8 cellular contexts compared by ENCODE assay signal in the genomic region with DNA sequence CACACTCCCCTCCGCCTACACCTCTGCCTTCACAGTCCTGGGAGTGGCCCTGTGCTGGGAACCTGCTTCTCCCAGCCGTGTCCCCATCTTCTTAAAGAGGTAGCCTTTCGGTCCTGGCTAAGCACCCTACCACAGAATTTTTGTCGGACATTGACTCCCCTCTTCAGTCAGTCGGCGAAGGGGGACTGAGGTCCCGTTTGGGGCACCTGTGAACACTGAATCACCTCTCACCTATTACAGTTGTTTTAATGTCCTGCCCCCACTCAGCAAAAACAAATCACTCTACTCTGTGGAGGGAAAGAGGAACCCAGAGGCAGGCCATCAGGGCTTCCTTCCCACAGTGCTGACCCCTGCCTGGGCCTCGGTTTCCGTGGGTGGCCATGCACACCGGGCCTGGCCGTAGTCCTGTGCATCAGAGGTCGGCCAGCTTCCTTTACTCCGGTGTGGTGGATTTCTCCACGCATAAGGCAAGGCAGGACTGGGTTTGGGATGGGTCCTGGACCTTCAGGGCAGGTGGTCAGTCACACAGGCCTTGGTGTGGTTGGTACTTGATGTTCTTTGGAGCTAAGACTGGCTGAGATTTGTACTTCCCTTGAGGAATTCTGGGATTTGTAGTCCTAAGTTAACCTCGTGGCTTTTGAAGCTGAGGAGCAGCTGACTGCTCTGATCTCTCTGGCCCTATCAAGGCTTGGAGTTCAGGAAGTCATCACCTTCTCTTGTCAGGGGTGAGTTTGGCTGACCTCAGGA. TPM values are rescaled to one million over a fixed set of nuclear protein-coding genes. Genes with fewer than 3 reads are reported as not detected.
DNase-seq lines count a peak whose midpoint lies in the region; ATAC-seq and TF ChIP-seq lines count a peak whose summit lies in the region.

No MANE protein-coding gene starts in this region.

- H3K9ac ChIP-seq in Karpas-422 (ENCODE audit: low read length): peak overlapping the region; percentile 79

- peaks cover 28% of the 10 kb centered on the region for H4K20me1 ChIP-seq in Karpas-422 (ENCODE audit: insufficient read depth, low read depth, low read length)

- peaks cover 18% of the 10 kb centered on the region; the same call in 1 of the 2 replicates for H3K36me3 ChIP-seq in Karpas-422 (ENCODE audit: insufficient read depth, low read length)

- H3K4me3 ChIP-seq in Karpas-422 (ENCODE audit: low read length) (peak overlapping the region; percentile 77), fibroblast of the aortic adventitia (ENCODE audit: low read depth, low read length) (peak overlapping the region; percentile 77)

- peaks cover 25% of the 10 kb centered on the region for H3K4me1 ChIP-seq in Karpas-422 (ENCODE audit: low read length)

- ATAC-seq in natural killer cell treated with Interleukin-12 subunit alpha and Interleukin-12 subunit beta and Interleukin-15 and Interleukin-18, amount 100 ng/mL, for 72 hours: no peak
- no peak for ATAC-seq in HG02759 (IDR thresholded peaks at IDR 0.05; ENCODE audit: unreplicated experiment)

- no peak for TF ChIP-seq CTCF in fibroblast of the aortic adventitia (IDR thresholded peaks at IDR 0.05; ENCODE audit: insufficient read depth, low read length)

- peak overlapping the region; percentile 12 for H3K27ac ChIP-seq in Karpas-422 (ENCODE audit: low read length)

- no peaks in the 10 kb centered on the region for H3K27me3 Mint-ChIP-seq in activated CD4-positive, alpha-beta T cell treated with anti-CD3 and anti-CD28 coated beads, Interleukin-2, amount 10 ng/mL, durations not matched to agents 7 days and 5 days
- no peaks in the 10 kb centered on the region for H3K27me3 Mint-ChIP-seq in activated CD4-positive, alpha-beta memory T cell treated with anti-CD3 and anti-CD28 coated beads, Interleukin-2, amount 10 ng/mL, durations not matched to agents 7 days and 5 days
- H3K27me3 Mint-ChIP-seq in natural killer cell treated with Interleukin-12 subunit alpha and Interleukin-12 subunit beta and Interleukin-15 and Interleukin-18, amount 100 ng/mL, for 72 hours: no peaks in the 10 kb centered on the region

- POLR2A ChIA-PET in activated CD4-positive, alpha-beta T cell treated with anti-CD3 and anti-CD28 coated beads, Interleukin-2, amount 10 ng/mL, durations not matched to agents 7 days and 5 days (lab: Charles Lee): no interaction called here
- POLR2A ChIA-PET in activated CD4-positive, alpha-beta memory T cell treated with anti-CD3 and anti-CD28 coated beads, Interleukin-2, amount 10 ng/mL, durations not matched to agents 7 days and 5 days (lab: Charles Lee): interaction anchor here (0.7 to 2.5 kb wide), 2 partner anchors 8 to 25 kb away, joined by 4 to 13 read pairs; a partner anchor contains a TSS

- CTCF ChIA-PET in activated CD4-positive, alpha-beta T cell treated with anti-CD3 and anti-CD28 coated beads, Interleukin-2, amount 10 ng/mL, durations not matched to agents 7 days and 5 days (lab: Charles Lee): interaction anchor here (0.8 to 2.0 kb wide), 3 partner anchors 10 to 11 kb away, joined by 4 to 8 read pairs (median 6); no protein-coding TSS in a partner anchor
- CTCF ChIA-PET in activated CD4-positive, alpha-beta memory T cell treated with anti-CD3 and anti-CD28 coated beads, Interleukin-2, amount 10 ng/mL, durations not matched to agents 7 days and 5 days (lab: Charles Lee): interaction anchor here (1.1 to 1.7 kb wide), 2 partner anchors 14 to 35 kb away, joined by 3 to 4 read pairs; no protein-coding TSS in a partner anchor

- H3K36me3 Mint-ChIP-seq in activated CD4-positive, alpha-beta T cell treated with anti-CD3 and anti-CD28 coated beads, Interleukin-2, amount 10 ng/mL, durations not matched to agents 7 days and 5 days (ENCODE audit: low read depth): peaks cover 28% of the 10 kb centered on the region
- H3K36me3 Mint-ChIP-seq in activated CD4-positive, alpha-beta memory T cell treated with anti-CD3 and anti-CD28 coated beads, Interleukin-2, amount 10 ng/mL, durations not matched to agents 7 days and 5 days (ENCODE audit: low read depth): peaks cover 34% of the 10 kb centered on the region
- peaks cover 21% of the 10 kb centered on the region for H3K36me3 Mint-ChIP-seq in natural killer cell treated with Interleukin-12 subunit alpha and Interleukin-12 subunit beta and Interleukin-15 and Interleukin-18, amount 100 ng/mL, for 72 hours

- no peaks in the 10 kb centered on the region for H3K9me3 ChIP-seq in Karpas-422 (ENCODE audit: low read length)

- H3K27me3 ChIP-seq in Karpas-422 (ENCODE audit: low read length): no peaks in the 10 kb centered on the region

- no peak overlapping the region for H2AFZ ChIP-seq in Karpas-422 (ENCODE audit: low read length)

- no peaks in the 10 kb centered on the region for H3K9me3 Mint-ChIP-seq in activated CD4-positive, alpha-beta T cell treated with anti-CD3 and anti-CD28 coated beads, Interleukin-2, amount 10 ng/mL, durations not matched to agents 7 days and 5 days
- no peaks in the 10 kb centered on the region for H3K9me3 Mint-ChIP-seq in activated CD4-positive, alpha-beta memory T cell treated with anti-CD3 and anti-CD28 coated beads, Interleukin-2, amount 10 ng/mL, durations not matched to agents 7 days and 5 days
- H3K9me3 Mint-ChIP-seq in natural killer cell treated with Interleukin-12 subunit alpha and Interleukin-12 subunit beta and Interleukin-15 and Interleukin-18, amount 100 ng/mL, for 72 hours: no peaks in the 10 kb centered on the region

- H3K4me2 ChIP-seq in Karpas-422 (ENCODE audit: low read depth, low read length, poor library complexity, severe bottlenecking): peak overlapping the region; percentile 73

- peaks cover 54% of the 10 kb centered on the region for H3K4me1 Mint-ChIP-seq in activated CD4-positive, alpha-beta T cell treated with anti-CD3 and anti-CD28 coated beads, Interleukin-2, amount 10 ng/mL, durations not matched to agents 7 days and 5 days
- H3K4me1 Mint-ChIP-seq in activated CD4-positive, alpha-beta memory T cell treated with anti-CD3 and anti-CD28 coated beads, Interleukin-2, amount 10 ng/mL, durations not matched to agents 7 days and 5 days: peaks cover 61% of the 10 kb centered on the region
- peaks cover 56 to 60% of the 10 kb centered on the region in 2 donors for H3K4me1 Mint-ChIP-seq in natural killer cell treated with Interleukin-12 subunit alpha and Interleukin-12 subunit beta and Interleukin-15 and Interleukin-18, amount 100 ng/mL, for 72 hours (ENCODE audit: low read depth in 2 of 2)

- H3K4me3 Mint-ChIP-seq in activated CD4-positive, alpha-beta T cell treated with anti-CD3 and anti-CD28 coated beads, Interleukin-2, amount 10 ng/mL, durations not matched to agents 7 days and 5 days: peak overlapping the region; percentile 73
- H3K4me3 Mint-ChIP-seq in activated CD4-positive, alpha-beta memory T cell treated with anti-CD3 and anti-CD28 coated beads, Interleukin-2, amount 10 ng/mL, durations not matched to agents 7 days and 5 days: peak overlapping the region; percentile 78
- H3K4me3 Mint-ChIP-seq in natural killer cell treated with Interleukin-12 subunit alpha and Interleukin-12 subunit beta and Interleukin-15 and Interleukin-18, amount 100 ng/mL, for 72 hours: peak overlapping the region; percentile 86

- no peak for DNase-seq in activated CD4-positive, alpha-beta T cell treated with anti-CD3 and anti-CD28 coated beads, Interleukin-2, amount 10 ng/mL, durations not matched to agents 7 days and 5 days
- no peak for DNase-seq in activated CD4-positive, alpha-beta T cell treated with anti-CD3 and anti-CD28 coated beads, Interleukin-2, amount 50 U/mL, for 4 hours
- DNase-seq in Karpas-422 (peak; percentile 70), fibroblast of the aortic adventitia (ENCODE audit: low read depth) (peak; percentile 81), iPS-NIHi11 (ENCODE audit: low spot score) (no peak)
- no peak for DNase-seq in activated CD4-positive, alpha-beta memory T cell treated with anti-CD3 and anti-CD28 coated beads, Interleukin-2, amount 10 ng/mL, durations not matched to agents 7 days and 5 days
- DNase-seq in natural killer cell treated with Interleukin-12 subunit alpha and Interleukin-12 subunit beta and Interleukin-15 and Interleukin-18, amount 100 ng/mL, for 72 hours (ENCODE audit: low spot score): no peak

- H3K9me2 ChIP-seq in Karpas-422 (replicated peaks; ENCODE audit: insufficient read depth, low read length): no peaks in the 10 kb centered on the region

- peak overlapping the region; percentile 88 for H3K27ac Mint-ChIP-seq in activated CD4-positive, alpha-beta T cell treated with anti-CD3 and anti-CD28 coated beads, Interleukin-2, amount 10 ng/mL, durations not matched to agents 7 days and 5 days
- peak overlapping the region; percentile 57 for H3K27ac Mint-ChIP-seq in activated CD4-positive, alpha-beta memory T cell treated with anti-CD3 and anti-CD28 coated beads, Interleukin-2, amount 10 ng/mL, durations not matched to agents 7 days and 5 days
- H3K27ac Mint-ChIP-seq in natural killer cell treated with Interleukin-12 subunit alpha and Interleukin-12 subunit beta and Interleukin-15 and Interleukin-18, amount 100 ng/mL, for 72 hours: peak overlapping the region in 1 of 2 donors; percentile 68

- H3K79me2 ChIP-seq in Karpas-422 (ENCODE audit: low read length): peaks cover 27% of the 10 kb centered on the region

RNA-seq across cellular contexts. Expression of a gene that starts 0.7 kb away (rescaled TPM):
- total RNA-seq in activated CD4-positive, alpha-beta T cell treated with anti-CD3 and anti-CD28 coated beads, Interleukin-2, amount 10 ng/mL, durations not matched to agents 7 days and 5 days: 1 to 10 TPM; 3.6 to 4.4 TPM
- 23.0 and 26.1 TPM in 2 replicates for total RNA-seq in Karpas-422 (2014; rRNA removed; shearing (Covaris generic); ENCODE audit: low replicate concordance)
- total RNA-seq in activated CD4-positive, alpha-beta memory T cell treated with anti-CD3 and anti-CD28 coated beads, Interleukin-2, amount 10 ng/mL, durations not matched to agents 7 days and 5 days: 1 to 10 TPM; 6.5 to 8.7 TPM
- total RNA-seq in fibroblast of the aortic adventitia (ENCODE audit: low replicate concordance): 14.0 and 19.1 TPM in 2 replicates
- total RNA-seq in natural killer cell treated with Interleukin-12 subunit alpha and Interleukin-12 subunit beta and Interleukin-15 and Interleukin-18, amount 100 ng/mL, for 72 hours: 1 to 10 TPM; 3.2 to 5.8 TPM

RNA-seq across cellular contexts. Expression of a gene that starts 22.3 kb away (rescaled TPM):
- total RNA-seq in activated CD4-positive, alpha-beta T cell treated with anti-CD3 and anti-CD28 coated beads, Interleukin-2, amount 10 ng/mL, durations not matched to agents 7 days and 5 days: 100 to 1,000 TPM; 269 to 300 TPM
- total RNA-seq in Karpas-422 (2014; rRNA removed; shearing (Covaris generic); ENCODE audit: low replicate concordance): 177 and 369 TPM in 2 replicates
- total RNA-seq in activated CD4-positive, alpha-beta memory T cell treated with anti-CD3 and anti-CD28 coated beads, Interleukin-2, amount 10 ng/mL, durations not matched to agents 7 days and 5 days: 100 to 1,000 TPM; 259 to 266 TPM
- total RNA-seq in fibroblast of the aortic adventitia (ENCODE audit: low replicate concordance): 234 and 292 TPM in 2 replicates
- total RNA-seq in natural killer cell treated with Interleukin-12 subunit alpha and Interleukin-12 subunit beta and Interleukin-15 and Interleukin-18, amount 100 ng/mL, for 72 hours: 100 to 1,000 TPM; 535 to 855 TPM

RNA-seq across cellular contexts. Expression of a gene that starts 24.7 kb away (rescaled TPM):
- total RNA-seq in activated CD4-positive, alpha-beta T cell treated with anti-CD3 and anti-CD28 coated beads, Interleukin-2, amount 10 ng/mL, durations not matched to agents 7 days and 5 days: 1 to 10 TPM; 3.0 to 3.6 TPM
- 4.4 and 8.8 TPM in 2 replicates for total RNA-seq in Karpas-422 (2014; rRNA removed; shearing (Covaris generic); ENCODE audit: low replicate concordance)
- 1 to 10 TPM; 3.6 to 4.9 TPM for total RNA-seq in activated CD4-positive, alpha-beta memory T cell treated with anti-CD3 and anti-CD28 coated beads, Interleukin-2, amount 10 ng/mL, durations not matched to agents 7 days and 5 days
- 5.9 and 6.2 TPM in 2 replicates for total RNA-seq in fibroblast of the aortic adventitia (ENCODE audit: low replicate concordance)
- total RNA-seq in natural killer cell treated with Interleukin-12 subunit alpha and Interleukin-12 subunit beta and Interleukin-15 and Interleukin-18, amount 100 ng/mL, for 72 hours: 10 to 100 TPM in 1 of 2 donors, 1 to 10 TPM in 1; 6.5 to 10.5 TPM

RNA-seq across cellular contexts. Expression of a gene that starts 24.9 kb away (rescaled TPM):
- 10 to 100 TPM; 74.4 to 79.9 TPM for total RNA-seq in activated CD4-positive, alpha-beta T cell treated with anti-CD3 and anti-CD28 coated beads, Interleukin-2, amount 10 ng/mL, durations not matched to agents 7 days and 5 days
- total RNA-seq in Karpas-422 (2014; rRNA removed; shearing (Covaris generic); ENCODE audit: low replicate concordance): 165 and 169 TPM in 2 replicates
- 10 to 100 TPM; 73.9 to 79.3 TPM for total RNA-seq in activated CD4-positive, alpha-beta memory T cell treated with anti-CD3 and anti-CD28 coated beads, Interleukin-2, amount 10 ng/mL, durations not matched to agents 7 days and 5 days
- 70.1 and 127 TPM in 2 replicates for total RNA-seq in fibroblast of the aortic adventitia (ENCODE audit: low replicate concordance)
- 100 to 1,000 TPM; 111 to 142 TPM for total RNA-seq in natural killer cell treated with Interleukin-12 subunit alpha and Interleukin-12 subunit beta and Interleukin-15 and Interleukin-18, amount 100 ng/mL, for 72 hours

RNA-seq across cellular contexts. Expression of a gene that starts 37.6 kb away (rescaled TPM):
- total RNA-seq in activated CD4-positive, alpha-beta T cell treated with anti-CD3 and anti-CD28 coated beads, Interleukin-2, amount 10 ng/mL, durations not matched to agents 7 days and 5 days: 100 to 1,000 TPM; 188 to 193 TPM
- total RNA-seq in Karpas-422 (2014; rRNA removed; shearing (Covaris generic); ENCODE audit: low replicate concordance): 235 and 301 TPM in 2 replicates
- 100 to 1,000 TPM; 177 TPM for total RNA-seq in activated CD4-positive, alpha-beta memory T cell treated with anti-CD3 and anti-CD28 coated beads, Interleukin-2, amount 10 ng/mL, durations not matched to agents 7 days and 5 days
- total RNA-seq in fibroblast of the aortic adventitia (ENCODE audit: low replicate concordance): 129 and 333 TPM in 2 replicates
- 100 to 1,000 TPM; 285 to 328 TPM for total RNA-seq in natural killer cell treated with Interleukin-12 subunit alpha and Interleukin-12 subunit beta and Interleukin-15 and Interleukin-18, amount 100 ng/mL, for 72 hours

Comparison
In these comparisons a context has a peak if more than half of its experiments do, and no peak if none do; other contexts are left out.
1. DNase-seq: peak in Karpas-422 (single experiment) and fibroblast of the aortic adventitia (single experiment); none in activated CD4-positive, alpha-beta T cell treated with anti-CD3 and anti-CD28 coated beads, Interleukin-2, amount 10 ng/mL, durations not matched to agents 7 days and 5 days (single experiment), activated CD4-positive, alpha-beta T cell treated with anti-CD3 and anti-CD28 coated beads, Interleukin-2, amount 50 U/mL, for 4 hours (0 of 2), activated CD4-positive, alpha-beta memory T cell treated with anti-CD3 and anti-CD28 coated beads, Interleukin-2, amount 10 ng/mL, durations not matched to agents 7 days and 5 days (single experiment), natural killer cell treated with Interleukin-12 subunit alpha and Interleukin-12 subunit beta and Interleukin-15 and Interleukin-18, amount 100 ng/mL, for 72 hours (single experiment) and iPS-NIHi11 (single experiment).
2. Peak in every context shown above with its lines, with median percentiles within 50 percentile points of each other: H3K4me3 Mint-ChIP-seq.